ENCODE assay signal across 18 cellular contexts in genomic region chr13:74444161-74444571, GRCh38.
A peak's percentile ranks its signal among the peaks of the same experiment; 100 is the strongest.
DNase-seq lines count a peak whose midpoint lies in the region; ATAC-seq and TF ChIP-seq lines count a peak whose summit lies in the region.
"Had no signal": no experiment of that assay in that cellular context is flagged by ENCODE, and none has a peak within 500 bp of the region (broad histone marks: within the 10 kb centered on the region; RNA-seq: fewer than 3 reads in every experiment).

No MANE protein-coding gene starts in this region.

- no peaks in the 10 kb centered on the region for H3K36me3 ChIP-seq in left ventricle myocardium inferior

- no peak overlapping the region for H3K27ac ChIP-seq in left ventricle myocardium inferior (replicated peaks)
- H3K27ac ChIP-seq: C4-2B had no signal

- no peaks in the 10 kb centered on the region for H3K27me3 ChIP-seq in left ventricle myocardium inferior (ENCODE audit: low read depth)

- no peak overlapping the region for H3K4me3 ChIP-seq in fibroblast of the aortic adventitia (ENCODE audit: low read depth, low read length)
- no peak overlapping the region for H3K4me3 ChIP-seq in left ventricle myocardium inferior

- DNase-seq in NCI-H82 (lab: John Stamatoyannopoulos, UW) (peak; percentile 38), NCI-H82 treated with DMSO at 0.1 percent for 48 hours (lab: John Stamatoyannopoulos, UW; ENCODE audit: unreplicated experiment) (no peak), fibroblast of the aortic adventitia (ENCODE audit: low read depth) (peak; percentile 46), NCI-H2081 (lab: John Stamatoyannopoulos, UW) (no peak), left ventricle myocardium inferior (no peak), DMS153 treated with DMSO at 0.1 percent for 48 hours (lab: John Stamatoyannopoulos, UW; ENCODE audit: unreplicated experiment) (no peak)
- DNase-seq: activated effector memory CD4-positive, alpha-beta T cell treated with anti-CD3 and anti-CD28 coated beads, Interleukin-2, amount 50 U/mL, for 16 hours; amniotic stem cell; cortex of kidney; DMS 273 treated with DMSO at 0.1 percent for 48 hours; Karpas-422; natural killer cell; NCI-H1436; NCI-H510A; T-helper 9 cell had no signal

- intact Hi-C loops in left ventricle myocardium inferior (cut with micrococcal nuclease), result no loop called here

- H3K4me1 ChIP-seq in left ventricle myocardium inferior, result peaks cover 5% of the 10 kb centered on the region

- TF ChIP-seq CTCF in fibroblast of the aortic adventitia (IDR thresholded peaks at IDR 0.05; ENCODE audit: insufficient read depth, low read length) (no peak), left ventricle myocardium inferior (IDR thresholded peaks at IDR 0.05; ENCODE audit: borderline replicate concordance) (no peak)

- ATAC-seq in SK-N-SH treated with all-trans-retinoic acid at 6 μM for 48 hours (peak; percentile 62), GM19397 (IDR thresholded peaks at IDR 0.05; ENCODE audit: unreplicated experiment) (no peak)
- ATAC-seq: natural killer cell had no signal

- H3K9me3 ChIP-seq in left ventricle myocardium inferior (replicated peaks), result peaks cover 16% of the 10 kb centered on the region

TF ChIP-seq in SK-N-SH treated with all-trans-retinoic acid at 6 μM for 48 hours, 23 proteins besides CTCF, POLR2A, EP300 and RAD21:
- TF ChIP-seq ISL1 (CRISPR knock-in tag; IDR thresholded peaks at IDR 0.05) (no peak), TOX (CRISPR knock-in tag; IDR thresholded peaks at IDR 0.05; ENCODE audit: borderline replicate concordance) (no peak), CSRNP3 (CRISPR knock-in tag; IDR thresholded peaks at IDR 0.05) (no peak), PPARA (CRISPR knock-in tag; IDR thresholded peaks at IDR 0.05; ENCODE audit: borderline replicate concordance) (no peak), OSR1 (CRISPR knock-in tag; IDR thresholded peaks at IDR 0.05) (no peak), ESRRG (CRISPR knock-in tag; IDR thresholded peaks at IDR 0.05) (no peak), TCF4 (CRISPR knock-in tag; IDR thresholded peaks at IDR 0.05; ENCODE audit: borderline replicate concordance) (no peak), ZC3H10 (CRISPR knock-in tag; IDR thresholded peaks at IDR 0.05) (no peak), BACH2 (CRISPR knock-in tag; IDR thresholded peaks at IDR 0.05; ENCODE audit: borderline replicate concordance) (no peak), GLIS3 (CRISPR knock-in tag; IDR thresholded peaks at IDR 0.05) (no peak), RARB (CRISPR knock-in tag; IDR thresholded peaks at IDR 0.05) (no peak), SNAI2 (CRISPR knock-in tag; IDR thresholded peaks at IDR 0.05) (no peak), CSDC2 (CRISPR knock-in tag; IDR thresholded peaks at IDR 0.05) (no peak), ARNTL (CRISPR knock-in tag; IDR thresholded peaks at IDR 0.05; ENCODE audit: borderline replicate concordance, low read depth) (no peak), ZNF70 (CRISPR knock-in tag; IDR thresholded peaks at IDR 0.05) (no peak), ZNF565 (CRISPR knock-in tag; conservative IDR thresholded peaks at IDR 0.05; ENCODE audit: low read depth) (no peak)

Comparison
In these comparisons a context has a peak if more than half of its experiments do, and no peak if none do; other contexts are left out.
1. DNase-seq: peak in NCI-H82 (single experiment) and fibroblast of the aortic adventitia (single experiment); none in NCI-H82 treated with DMSO at 0.1 percent for 48 hours (single experiment), NCI-H2081 (0 of 2), left ventricle myocardium inferior (single experiment) and DMS153 treated with DMSO at 0.1 percent for 48 hours (single experiment).